In the genomic region with DNA sequence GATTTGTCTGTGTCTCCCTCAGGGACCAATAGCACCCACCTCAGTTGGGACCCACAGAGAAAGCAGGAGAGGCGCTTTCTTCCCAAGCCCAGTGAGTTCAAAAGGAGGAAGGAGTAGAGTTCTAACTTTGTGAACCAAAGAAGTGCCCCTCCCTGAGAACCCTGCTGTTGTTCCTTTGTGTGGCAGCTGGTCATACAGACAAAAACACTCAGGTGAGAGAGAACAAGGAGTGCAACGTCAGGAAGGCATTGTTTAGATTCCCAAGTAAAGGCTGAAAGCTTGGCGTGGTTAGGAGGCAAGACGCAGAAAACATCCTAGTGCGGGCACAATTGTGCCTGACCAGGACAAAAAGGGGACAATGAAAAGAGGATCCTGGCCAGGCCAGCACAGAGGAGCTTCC, we compare ENCODE assay signal across 16 cellular contexts.
DNase-seq lines count a peak whose midpoint lies in the region; ATAC-seq and TF ChIP-seq lines count a peak whose summit lies in the region.
"Had no signal": no experiment of that assay in that cellular context is flagged by ENCODE, and none has a peak within 500 bp of the region (broad histone marks: within the 10 kb centered on the region; RNA-seq: fewer than 3 reads in every experiment).

No MANE protein-coding gene starts in this region.

- H4K20me1 ChIP-seq in OCI-LY1 (ENCODE audit: insufficient read depth, low read length): no peaks in the 10 kb centered on the region

- no peak overlapping the region for H2AFZ ChIP-seq in OCI-LY1 (ENCODE audit: low read length)

- H3K4me2 ChIP-seq in OCI-LY1 (ENCODE audit: low read length): no peak overlapping the region; the same call in 1 of the 2 replicates

- H3K27ac Mint-ChIP-seq in Caco-2 (ENCODE audit: unreplicated experiment) (peak overlapping the region; percentile 87), IgD-negative memory B cell (peak overlapping the region; percentile 81 to 99 (median 91)), naive B cell (peak overlapping the region; percentile 3 to 98 (median 86))
- H3K27ac Mint-ChIP-seq: activated CD8-positive, alpha-beta T cell treated with anti-CD3 and anti-CD28 coated beads, Interleukin-2, amount 10 ng/mL, durations not matched to agents 7 days and 5 days; activated naive CD8-positive, alpha-beta T cell had no signal

- H3F3A ChIP-seq in OCI-LY1 (ENCODE audit: insufficient read depth, low read length): no peaks in the 10 kb centered on the region

- TF ChIP-seq CTCF in Caco-2 (IDR thresholded peaks at IDR 0.05; ENCODE audit: insufficient read depth in 1 of 2, low read depth in 1 of 2, low read length in 1 of 2, severe bottlenecking in 1 of 2, unreplicated experiment in 1 of 2) (no peak), OCI-LY1 (IDR thresholded peaks at IDR 0.05; ENCODE audit: low read length) (no peak), ovary (IDR thresholded peaks at IDR 0.05) (no peak)

- no peaks in the 10 kb centered on the region for H3K9me2 ChIP-seq in OCI-LY1 (ENCODE audit: low read depth, low read length)

- H3K27me3 Mint-ChIP-seq in Caco-2 (ENCODE audit: insufficient read depth, unreplicated experiment): no peaks in the 10 kb centered on the region
- H3K27me3 Mint-ChIP-seq in IgD-negative memory B cell: no peaks in the 10 kb centered on the region
- H3K27me3 Mint-ChIP-seq in naive B cell: no peaks in the 10 kb centered on the region
- H3K27me3 Mint-ChIP-seq: activated naive CD8-positive, alpha-beta T cell had no signal

- no peak for TF ChIP-seq EP300 in ovary (IDR thresholded peaks at IDR 0.05)

- H3K4me1 Mint-ChIP-seq in Caco-2 (ENCODE audit: low read depth, unreplicated experiment) (peaks cover 30% of the 10 kb centered on the region), IgD-negative memory B cell (peaks cover 50 to 58% (median 56%) of the 10 kb centered on the region in 3 donors), naive B cell (peaks cover 35 to 63% (median 39%) of the 10 kb centered on the region in 3 donors)

- peak overlapping the region; percentile 45 for H3K27ac ChIP-seq in OCI-LY1 (ENCODE audit: low read depth, low read length, poor library complexity, severe bottlenecking)
- H3K27ac ChIP-seq in ovary: no peak overlapping the region
- H3K27ac ChIP-seq: pancreas, SK-N-MC had no signal

- intact Hi-C loops in Caco-2 (cut with micrococcal nuclease; ENCODE audit: unreplicated experiment): loop anchor here (10.0 kb wide), 1 partner anchor 655 kb away; a partner anchor contains a TSS
- intact Hi-C loops in ovary (cut with DNase I): no loop called here

- H3K9me3 ChIP-seq in Caco-2: no peaks in the 10 kb centered on the region
- H3K9me3 ChIP-seq in OCI-LY1 (ENCODE audit: low read length): no peaks in the 10 kb centered on the region
- H3K9me3 ChIP-seq in ovary: no peaks in the 10 kb centered on the region
- H3K9me3 ChIP-seq: pancreas had no signal

- H3K4me1 ChIP-seq in Caco-2 (peaks cover 51% of the 10 kb centered on the region), OCI-LY1 (ENCODE audit: insufficient read depth, low read length, severe bottlenecking) (peaks cover 53% of the 10 kb centered on the region), ovary (ENCODE audit: insufficient read depth) (peaks cover 4% of the 10 kb centered on the region)
- H3K4me1 ChIP-seq: pancreas had no signal

- no peak for TF ChIP-seq POLR2A in ovary (IDR thresholded peaks at IDR 0.05)

- BruUV-seq in Caco-2 (replicated peaks; lab: Mats Ljungman, UMichigan): no TSS peak

- POLR2A ChIA-PET in Caco-2 (lab: Charles Lee): no interaction called here

- H3K4me3 ChIP-seq in Caco-2 (ENCODE audit: low read depth, low read length) (no peak overlapping the region), OCI-LY1 (ENCODE audit: low read depth, low read length, poor library complexity, severe bottlenecking) (no peak overlapping the region), ovary (no peak overlapping the region)
- H3K4me3 ChIP-seq: pancreas, SK-N-MC had no signal

- H3K36me3 ChIP-seq in Caco-2 (ENCODE audit: control insufficient read depth, insufficient read depth, low read length): no peaks in the 10 kb centered on the region; the same call in 1 of the 2 replicates
- H3K36me3 ChIP-seq in OCI-LY1 (ENCODE audit: insufficient read depth, low read length): no peaks in the 10 kb centered on the region
- no peaks in the 10 kb centered on the region for H3K36me3 ChIP-seq in ovary
- H3K36me3 ChIP-seq: pancreas had no signal

- ATAC-seq in naive B cell (ENCODE audit: low read depth in 2 of 2): no peak
- ATAC-seq: activated CD8-positive, alpha-beta T cell treated with anti-CD3 and anti-CD28 coated beads, Interleukin-2, amount 10 ng/mL, durations not matched to agents 7 days and 5 days; activated T-cell treated with anti-CD3 and anti-CD28 coated beads, Interleukin-2, amount 50 U/mL, for 4 hours; pancreas had no signal

- H3K4me3 Mint-ChIP-seq in Caco-2 (ENCODE audit: unreplicated experiment) (peak overlapping the region; percentile 19), IgD-negative memory B cell (peak overlapping the region in 3 of 4 donors; percentile 58 to 96 (median 64)), naive B cell (peak overlapping the region in 7 of 8 donors; percentile 8 to 87 (median 71))
- H3K4me3 Mint-ChIP-seq: activated CD8-positive, alpha-beta T cell treated with anti-CD3 and anti-CD28 coated beads, Interleukin-2, amount 10 ng/mL, durations not matched to agents 7 days and 5 days; activated naive CD8-positive, alpha-beta T cell; activated T-cell treated with anti-CD3 and anti-CD28 coated beads, Interleukin-2, amount 50 U/mL, for 4 hours had no signal

- H3K27me3 ChIP-seq in Caco-2 (replicated peaks; ENCODE audit: control insufficient read depth, insufficient read depth, low read length): no peaks in the 10 kb centered on the region
- H3K27me3 ChIP-seq in OCI-LY1 (ENCODE audit: insufficient read depth, low read length): no peaks in the 10 kb centered on the region
- H3K27me3 ChIP-seq in ovary: no peaks in the 10 kb centered on the region
- H3K27me3 ChIP-seq: pancreas had no signal

- no peak overlapping the region; the same call in 1 of the 2 replicates for H3K9ac ChIP-seq in OCI-LY1 (ENCODE audit: low read length)

- no peaks in the 10 kb centered on the region for H3K79me2 ChIP-seq in OCI-LY1 (ENCODE audit: insufficient read depth, low read length)

- H3K9me3 Mint-ChIP-seq in Caco-2 (ENCODE audit: unreplicated experiment): no peaks in the 10 kb centered on the region
- no peaks in the 10 kb centered on the region for H3K9me3 Mint-ChIP-seq in IgD-negative memory B cell
- H3K9me3 Mint-ChIP-seq in naive B cell: no peaks in the 10 kb centered on the region
- H3K9me3 Mint-ChIP-seq: activated T-cell treated with anti-CD3 and anti-CD28 coated beads, Interleukin-2, amount 50 U/mL, for 4 hours had no signal

- CTCF ChIA-PET in Caco-2 (lab: Charles Lee): no interaction called here

- DNase-seq in Caco-2 (no peak), naive B cell (no peak), ovary (no peak), foreskin melanocyte (no peak), UCSD-AML1 (lab: John Stamatoyannopoulos, UW; ENCODE audit: unreplicated experiment) (no peak)
- no peak for DNase-seq in stimulated activated CD4-positive, alpha-beta T cell treated with anti-CD3 and anti-CD28 coated beads, Interleukin-4, amount 100 ng/mL, for 1 hour
- DNase-seq: activated CD8-positive, alpha-beta T cell treated with anti-CD3 and anti-CD28 coated beads, Interleukin-2, amount 10 ng/mL, durations not matched to agents 7 days and 5 days; activated T-cell treated with anti-CD3 and anti-CD28 coated beads, Interleukin-2, amount 50 U/mL, for 4 hours; GF-D8; NCI-H1930; pancreas; stimulated activated CD4-positive, alpha-beta T cell treated with anti-CD3 and anti-CD28 coated beads, Interleukin-1b, Interleukin-23, amount 100 ng/mL, for 48 hours had no signal

- no peaks in the 10 kb centered on the region for H3K36me3 Mint-ChIP-seq in Caco-2 (ENCODE audit: insufficient read depth, unreplicated experiment)
- H3K36me3 Mint-ChIP-seq in IgD-negative memory B cell: peaks cover 2% of the 10 kb centered on the region
- H3K36me3 Mint-ChIP-seq in naive B cell: peaks cover 0 to 3% of the 10 kb centered on the region in 2 donors

- 89 to 95% (median 93%) methylated on average over 5 of the region's 5 CpGs for WGBS in ovary, 3 donors

Comparison
In these comparisons a context has a peak if more than half of its experiments do, and no peak if none do; other contexts are left out.
1. H3K4me3 Mint-ChIP-seq: peak in every context shown above with its lines; median percentile 71 in naive B cell; 64 in IgD-negative memory B cell; 19 in Caco-2.